ENCODE assay signal across 10 cellular contexts in the genomic region with DNA sequence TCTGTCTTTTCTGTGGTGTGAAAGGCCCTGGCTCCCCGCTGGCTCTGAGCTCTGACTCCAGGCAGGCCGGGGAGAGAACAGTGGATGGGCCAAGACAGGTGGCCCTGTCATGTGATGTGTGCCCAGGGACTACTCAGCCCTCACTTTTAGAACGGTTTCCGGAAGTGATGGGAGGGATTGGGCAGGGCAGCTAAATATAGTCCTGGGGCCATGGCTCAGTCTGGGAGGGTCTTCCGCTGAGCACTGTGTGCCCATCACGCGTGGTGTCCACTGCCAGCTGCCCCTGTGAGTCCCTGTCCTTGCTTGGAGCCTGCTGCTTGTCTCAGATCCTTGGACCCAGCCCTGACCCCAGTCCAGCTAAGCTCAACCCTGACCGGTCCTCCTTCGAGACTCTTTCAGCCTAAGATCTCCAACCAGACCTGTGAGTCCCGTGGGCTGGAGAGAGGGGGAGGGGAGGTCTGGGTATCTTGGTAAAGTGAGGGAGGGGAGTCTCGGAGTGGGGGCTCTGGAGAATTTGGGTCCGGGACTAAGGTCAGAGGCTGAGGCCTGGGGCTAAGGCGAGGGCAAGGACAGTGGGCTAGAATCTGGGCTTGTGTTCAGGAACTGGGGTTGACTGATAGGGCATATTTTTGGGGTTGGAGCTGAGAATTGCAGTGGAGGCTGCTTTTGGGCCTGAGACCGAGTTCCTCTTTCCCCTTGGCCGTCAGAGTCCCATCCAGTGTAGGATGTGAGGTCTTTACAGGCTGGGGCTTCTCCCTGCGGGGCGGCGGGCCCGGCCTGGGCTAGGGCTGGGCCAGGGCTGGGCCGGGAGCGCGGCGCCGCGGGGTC. TPM values are rescaled to one million over a fixed set of nuclear protein-coding genes. Genes with fewer than 3 reads are reported as not detected.
DNase-seq lines count a peak whose midpoint lies in the region; TF ChIP-seq lines count a peak whose summit lies in the region.
"Had no signal": no experiment of that assay in that cellular context is flagged by ENCODE, and none has a peak within 500 bp of the region (broad histone marks: within the 10 kb centered on the region; RNA-seq: fewer than 3 reads in every experiment).

Gene TRIM72, plus strand, starts transcription at position 243 of the 828 bp plus-strand sequence. CDS start 620 bp downstream, outside the sequence.

- H3K4me3 ChIP-seq in cardiac muscle cell (peak within 1 kb of the TSS; percentile 40), choroid plexus epithelial cell (ENCODE audit: low read depth, low read length) (peak within 1 kb of the TSS; percentile 50), vagina (peak within 1 kb of the TSS; percentile 43 to 60)

- no peaks in the 10 kb centered on the region for H3K9me3 ChIP-seq in cardiac muscle cell (ENCODE audit: low read depth)
- no peaks in the 10 kb centered on the region for H3K9me3 ChIP-seq in vagina

- peaks cover 62% of the 10 kb centered on the region for H3K27me3 ChIP-seq in cardiac muscle cell
- no peaks in the 10 kb centered on the region for H3K27me3 ChIP-seq in vagina

- H3K27ac ChIP-seq in cardiac muscle cell (no peak within 1 kb of the TSS), vagina (no peak within 1 kb of the TSS)

- H3K4me1 ChIP-seq in cardiac muscle cell (ENCODE audit: low read depth): no peaks in the 10 kb centered on the region
- H3K4me1 ChIP-seq in vagina: peaks cover 32% of the 10 kb centered on the region

- intact Hi-C loops in cardiac septum (cut with DNase I): no loop called here
- intact Hi-C loops in vagina (cut with DNase I): no loop called here

- no peak for DNase-seq in cardiac muscle cell (ENCODE audit: low read depth in 1 of 2, low spot score in 1 of 2)
- DNase-seq in cardiac septum (ENCODE audit: low spot score): no peak
- no peak for DNase-seq in choroid plexus epithelial cell (ENCODE audit: low read depth)
- DNase-seq in myocyte (ENCODE audit: low read depth): peak; percentile 99
- no peak for DNase-seq in vagina (ENCODE audit: extremely low spot score in 2 of 2)
- no peak for DNase-seq in NCI-H526 treated with DMSO at 0.1 percent for 48 hours (lab: John Stamatoyannopoulos, UW)
- no peak for DNase-seq in MV-4-11 (lab: John Stamatoyannopoulos, UW)
- DNase-seq in NCI-H2107 (lab: John Stamatoyannopoulos, UW): no peak
- DNase-seq: NCI-H2029 treated with DMSO at 0.1 percent for 48 hours had no signal

- no peaks in the 10 kb centered on the region for H3K36me3 ChIP-seq in cardiac muscle cell
- no peaks in the 10 kb centered on the region for H3K36me3 ChIP-seq in vagina

- no peak for TF ChIP-seq POLR2A in vagina (IDR thresholded peaks at IDR 0.05)

- no peak for TF ChIP-seq CTCF in cardiac muscle cell (IDR thresholded peaks at IDR 0.05; ENCODE audit: low read depth, low read length)
- TF ChIP-seq CTCF in choroid plexus epithelial cell (conservative IDR thresholded peaks at IDR 0.05; ENCODE audit: low read depth, low read length): no peak
- no peak for TF ChIP-seq CTCF in vagina (IDR thresholded peaks at IDR 0.05)

RNA-seq across cellular contexts. Expression of gene TRIM72, which starts in this region (rescaled TPM):
- total RNA-seq in cardiac muscle cell: 0.21 and 0.51 TPM in 2 replicates
- polyA plus RNA-seq in cardiac muscle cell: not detected in 2 replicates
- 2.4 TPM for total RNA-seq in cardiac septum
- total RNA-seq in myocyte: 331 and 408 TPM in 2 replicates
- 90.2 TPM for polyA plus RNA-seq in myocyte (2012)
- total RNA-seq in vagina: not detected
- total RNA-seq: Daoy had no signal

Comparison
In these comparisons a context has a peak if more than half of its experiments do, and no peak if none do; other contexts are left out.
1. RNA of gene TRIM72 (total RNA-seq): 331 to 408 TPM in myocyte; 2.4 TPM in cardiac septum (single experiment), 0.21 to 0.51 TPM in cardiac muscle cell and not detected in vagina (single experiment); every median in the first group is over 10 times any median in the second.
2. Peak in every context shown above with its lines, with median percentiles within 50 percentile points of each other: H3K4me3 ChIP-seq.